Comparison of ENCODE assay signal across 8 cellular contexts in genomic region chr12:113439606-113440030, GRCh38. TPM values are rescaled to one million over a fixed set of nuclear protein-coding genes. Genes with fewer than 3 reads are reported as not detected.
A peak's percentile ranks its signal among the peaks of the same experiment; 100 is the strongest.
DNase-seq lines count a peak whose midpoint lies in the region; ATAC-seq and TF ChIP-seq lines count a peak whose summit lies in the region.

No MANE protein-coding gene starts in this region.

- peak; percentile 31 to 41 for TF ChIP-seq CTCF in left lung (IDR thresholded peaks at IDR 0.05)

- peaks cover 0 to 41% of the 10 kb centered on the region in 2 donors for H3K27me3 ChIP-seq in left lung

- no peak overlapping the region for H3K27ac ChIP-seq in left lung

- H3K36me3 ChIP-seq in left lung = no peaks in the 10 kb centered on the region

- H3K4me3 ChIP-seq in left lung = no peak overlapping the region

- H3K4me1 ChIP-seq in left lung = no peaks in the 10 kb centered on the region

- intact Hi-C loops in left lung (cut with DNase I) = no loop called here

- ATAC-seq in left lung (peak; percentile 62), GM19023 (IDR thresholded peaks at IDR 0.05; ENCODE audit: unreplicated experiment) (no peak), HG03457 (IDR thresholded peaks at IDR 0.05; ENCODE audit: unreplicated experiment) (no peak)

- DNase-seq in NCI-H526 (lab: John Stamatoyannopoulos, UW) (peak; percentile 23 to 83), NCI-H526 treated with DMSO at 0.1 percent for 48 hours (lab: John Stamatoyannopoulos, UW) (no peak), NCI-H1930 (lab: John Stamatoyannopoulos, UW) (peak; percentile 14 to 18), astrocyte of the hippocampus (ENCODE audit: low read depth, low spot score) (peak; percentile 67), left lung (no peak), KG1 (lab: John Stamatoyannopoulos, UW) (no peak)

- no peaks in the 10 kb centered on the region for H3K9me3 ChIP-seq in left lung

RNA-seq across cellular contexts. Expression of gene SDSL, which starts 17.4 kb away (rescaled TPM):
- total RNA-seq in left lung = 10 to 100 TPM; 12.9 to 13.8 TPM

RNA-seq across cellular contexts. Expression of gene LHX5, which starts 32.1 kb away (rescaled TPM):
- not detected for total RNA-seq in left lung

RNA-seq across cellular contexts. Expression of gene SDS, which starts 35.9 kb away (rescaled TPM):
- total RNA-seq in left lung = 1 to 10 TPM; 1.5 to 3.2 TPM

Comparison
In these comparisons a context has a peak if more than half of its experiments do, and no peak if none do; other contexts are left out.
1. DNase-seq: peak in NCI-H526 (2 of 2), NCI-H1930 (2 of 2) and astrocyte of the hippocampus (single experiment); none in NCI-H526 treated with DMSO at 0.1 percent for 48 hours (single experiment), left lung (0 of 2) and KG1 (single experiment).